Comparison of ENCODE assay signal across 11 cellular contexts in genomic region chr2:182426082-182426914, GRCh38. TPM values are rescaled to one million over a fixed set of nuclear protein-coding genes. Genes with fewer than 3 reads are reported as not detected.
DNase-seq lines count a peak whose midpoint lies in the region; ATAC-seq and TF ChIP-seq lines count a peak whose summit lies in the region.
"Had no signal": no experiment of that assay in that cellular context is flagged by ENCODE, and none has a peak within 500 bp of the region (broad histone marks: within the 10 kb centered on the region; RNA-seq: fewer than 3 reads in every experiment).

No MANE protein-coding gene starts in this region.

- H3K27me3 Mint-ChIP-seq in CD8-positive, alpha-beta T cell (ENCODE audit: low read depth) = no peaks in the 10 kb centered on the region
- H3K27me3 Mint-ChIP-seq: T-cell had no signal

- H3K27ac Mint-ChIP-seq in CD8-positive, alpha-beta T cell = no peak overlapping the region
- H3K27ac Mint-ChIP-seq: T-cell had no signal

- CTCF ChIA-PET in CD8-positive, alpha-beta T cell (lab: Charles Lee) = no interaction called here

- 9% methylated on average over 8 of the region's 8 CpGs for whole genome bisulfite sequencing in prostate gland

- H3K9me3 Mint-ChIP-seq in CD8-positive, alpha-beta T cell = peaks cover 4% of the 10 kb centered on the region

- POLR2A ChIA-PET in CD8-positive, alpha-beta T cell (lab: Charles Lee) = no interaction called here

- H3K36me3 Mint-ChIP-seq in CD8-positive, alpha-beta T cell = no peaks in the 10 kb centered on the region
- H3K36me3 Mint-ChIP-seq: T-cell had no signal

- H3K4me1 Mint-ChIP-seq in CD8-positive, alpha-beta T cell (ENCODE audit: low read depth) = no peaks in the 10 kb centered on the region
- H3K4me1 Mint-ChIP-seq: T-cell had no signal

- H3K4me3 ChIP-seq in left ventricle myocardium inferior (peak overlapping the region; percentile 67), prostate gland (peak overlapping the region; percentile 24 to 25)
- no peak overlapping the region for H3K4me3 ChIP-seq in CD8-positive, alpha-beta T cell (ENCODE audit: low read depth, low read length)

- H3K4me1 ChIP-seq in left ventricle myocardium inferior (peaks cover 13% of the 10 kb centered on the region), prostate gland (replicated peaks) (peaks cover 2% of the 10 kb centered on the region)
- H3K4me1 ChIP-seq in CD8-positive, alpha-beta T cell (ENCODE audit: insufficient read depth, low read length) = no peaks in the 10 kb centered on the region

- no peak for TF ChIP-seq POLR2A in prostate gland (IDR thresholded peaks at IDR 0.05)

- H3K27ac ChIP-seq in left ventricle myocardium inferior (replicated peaks) (peak overlapping the region; percentile 84), prostate gland (peak overlapping the region in 1 of 2 donors; percentile 19)
- H3K27ac ChIP-seq in CD8-positive, alpha-beta T cell (ENCODE audit: low read depth, low read length) = no peak overlapping the region

- ATAC-seq in CD8-positive, alpha-beta T cell = no peak
- no peak for ATAC-seq in HG03457 (IDR thresholded peaks at IDR 0.05; ENCODE audit: unreplicated experiment)
- ATAC-seq: T-cell had no signal

- H3K36me3 ChIP-seq in left ventricle myocardium inferior (no peaks in the 10 kb centered on the region), prostate gland (no peaks in the 10 kb centered on the region)
- H3K36me3 ChIP-seq in CD8-positive, alpha-beta T cell (ENCODE audit: insufficient read depth, low read length) = no peaks in the 10 kb centered on the region

- H3K4me3 Mint-ChIP-seq in CD8-positive, alpha-beta T cell = no peak overlapping the region
- H3K4me3 Mint-ChIP-seq: T-cell had no signal

- H3K27me3 ChIP-seq in left ventricle myocardium inferior (ENCODE audit: low read depth) (no peaks in the 10 kb centered on the region), prostate gland (replicated peaks; ENCODE audit: insufficient read depth) (no peaks in the 10 kb centered on the region)
- H3K27me3 ChIP-seq in CD8-positive, alpha-beta T cell (ENCODE audit: insufficient read depth, low read length) = no peaks in the 10 kb centered on the region

- intact Hi-C loops in left ventricle myocardium inferior (cut with micrococcal nuclease) (no loop called here), prostate gland (cut with DNase I) (no loop called here)
- intact Hi-C loops in CD8-positive, alpha-beta T cell (cut with DNase I, micrococcal nuclease) = no loop called here

- peak; percentile 23 for DNase-seq in ACHN
- peak; percentile 7 for DNase-seq in UCSD-AML1 (lab: John Stamatoyannopoulos, UW; ENCODE audit: unreplicated experiment)
- DNase-seq in left ventricle myocardium inferior = no peak
- DNase-seq in prostate gland (ENCODE audit: low spot score) = no peak
- no peak for DNase-seq in activated gamma-delta T cell treated with Interleukin-2 at 50 U/mL for 16 hours
- DNase-seq in stimulated activated CD4-positive, alpha-beta T cell treated with anti-CD3 and anti-CD28 coated beads, Interleukin-15, amount 100 ng/mL, for 24 hours = no peak
- no peak for DNase-seq in CD8-positive, alpha-beta T cell
- DNase-seq: cerebellar nuclear complex, NCI-H446, T-cell had no signal

- in situ Hi-C loops in ACHN (cut with HindIII; ENCODE audit: low pct_ligation_motif_present, low pct_unique_long_range_greater_than_20kb, low sequenced_read_pairs) = no loop called here

- peaks cover 5% of the 10 kb centered on the region for H3K9me3 ChIP-seq in left ventricle myocardium inferior (replicated peaks)
- no peaks in the 10 kb centered on the region for H3K9me3 ChIP-seq in prostate gland
- no peaks in the 10 kb centered on the region for H3K9me3 ChIP-seq in CD8-positive, alpha-beta T cell (ENCODE audit: low read length)

- TF ChIP-seq CTCF in left ventricle myocardium inferior (IDR thresholded peaks at IDR 0.05; ENCODE audit: borderline replicate concordance) = no peak
- no peak for TF ChIP-seq CTCF in prostate gland (IDR thresholded peaks at IDR 0.05)
- TF ChIP-seq CTCF in CD8-positive, alpha-beta T cell (IDR thresholded peaks at IDR 0.05) = no peak

RNA-seq across cellular contexts. Expression of gene PDE1A, which starts 0.5 kb away (rescaled TPM):
- 17.3 TPM for total RNA-seq in left ventricle myocardium inferior
- 1 to 10 TPM; 4.1 to 6.0 TPM for total RNA-seq in prostate gland
- total RNA-seq in CD8-positive, alpha-beta T cell = not detected
- total RNA-seq: T-cell had no signal

Comparison
In these comparisons a context has a peak if more than half of its experiments do, and no peak if none do; other contexts are left out.
1. DNase-seq: peak in ACHN (single experiment) and UCSD-AML1 (single experiment); none in left ventricle myocardium inferior (single experiment), prostate gland (single experiment), activated gamma-delta T cell treated with Interleukin-2 at 50 U/mL for 16 hours (single experiment), stimulated activated CD4-positive, alpha-beta T cell treated with anti-CD3 and anti-CD28 coated beads, Interleukin-15, amount 100 ng/mL, for 24 hours (single experiment) and CD8-positive, alpha-beta T cell (0 of 7).
2. RNA of gene PDE1A, which starts 0.5 kb away (total RNA-seq): 17.3 TPM in left ventricle myocardium inferior (single experiment) and 4.1 to 6.0 TPM in prostate gland; not detected in CD8-positive, alpha-beta T cell; every median in the first group is over 4 times any median in the second.